ENCODE assay signal across 18 cellular contexts in the genomic region with DNA sequence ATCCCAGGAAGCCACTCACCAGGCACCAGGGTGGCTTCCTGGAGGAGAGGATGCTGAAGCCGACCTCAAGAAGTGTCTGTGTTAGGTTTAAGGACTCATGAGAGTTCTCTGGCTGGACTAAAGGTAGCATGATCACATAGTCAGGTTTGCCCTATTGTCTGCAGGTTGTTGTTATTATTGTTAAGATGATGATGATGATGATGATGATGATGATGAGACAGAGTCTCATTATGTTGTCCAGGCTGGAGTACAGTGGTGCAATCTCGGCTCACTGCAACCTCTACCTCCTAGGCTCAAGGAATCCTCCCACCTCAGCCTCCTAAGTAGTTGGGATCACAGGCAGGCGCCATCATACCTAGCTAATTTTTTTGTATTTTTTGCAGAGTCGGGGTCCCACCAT. TPM values are rescaled to one million over a fixed set of nuclear protein-coding genes. Genes with fewer than 3 reads are reported as not detected.
"Had no signal": no experiment of that assay in that cellular context is flagged by ENCODE, and none has a peak within 500 bp of the region (broad histone marks: within the 10 kb centered on the region; RNA-seq: fewer than 3 reads in every experiment).

No MANE protein-coding gene starts in this region.

RNA-seq across cellular contexts. Expression of gene SPDYE3, which starts 43.3 kb away (rescaled TPM):
- total RNA-seq: naive thymus-derived CD8-positive, alpha-beta T cell; natural killer cell treated with Interleukin-12 subunit alpha and Interleukin-12 subunit beta and Interleukin-15 and Interleukin-18, amount 100 ng/mL, for 72 hours; neural crest cell; omental fat pad; osteocyte; progenitor cell of endocrine pancreas; pulmonary artery endothelial cell; right atrium auricular region; sciatic nerve; stomach; subcutaneous adipose tissue; temporal lobe; thoracic aorta; thyroid gland; tibial nerve; upper lobe of right lung; urinary bladder; uterus had no signal
- polyA plus RNA-seq: stomach had no signal

RNA-seq across cellular contexts. Expression of gene PVRIG, which starts 44.5 kb away (rescaled TPM):
- total RNA-seq: neural crest cell, osteocyte, progenitor cell of endocrine pancreas, pulmonary artery endothelial cell, temporal lobe had no signal
